Comparison of ENCODE assay signal across 8 cellular contexts in genomic region chr6:105992315-105992961, GRCh38.
DNase-seq lines count a peak whose midpoint lies in the region; ATAC-seq and TF ChIP-seq lines count a peak whose summit lies in the region.

No MANE protein-coding gene starts in this region.

- TF ChIP-seq EP300 in sigmoid colon (IDR thresholded peaks at IDR 0.05) = no peak

- H3K36me3 Mint-ChIP-seq in T-helper 2 cell treated with Interferon-gamma antibody and Interleukin-4, amounts not matched to agents 5 μg/mL and 100 μg/mL, for 36 hours (ENCODE audit: low read depth) = no peaks in the 10 kb centered on the region

- in situ Hi-C loops in GM13977 (cut with MboI; ENCODE audit: low pct_unique_long_range_greater_than_20kb, low sequenced_read_pairs, unreplicated experiment) = no loop called here

- WGBS in sigmoid colon, 2 donors = 3% methylated on average over 34 of the region's 34 CpGs

- peak overlapping the region; percentile 89 for H3K27ac Mint-ChIP-seq in T-helper 2 cell treated with Interferon-gamma antibody and Interleukin-4, amounts not matched to agents 5 μg/mL and 100 μg/mL, for 36 hours

- TF ChIP-seq POLR2A in sigmoid colon (IDR thresholded peaks at IDR 0.05) = no peak

- H3K4me3 Mint-ChIP-seq in T-helper 2 cell treated with Interferon-gamma antibody and Interleukin-4, amounts not matched to agents 5 μg/mL and 100 μg/mL, for 36 hours = peak overlapping the region; percentile 85

- DNase-seq in GM13977 (ENCODE audit: low spot score) = peak; percentile 96
- DNase-seq in NCI-H1105 treated with DMSO at 0.1 percent for 48 hours (lab: John Stamatoyannopoulos, UW) = peak; percentile 82
- DNase-seq in T-helper 2 cell treated with Interferon-gamma antibody and Interleukin-4, amounts not matched to agents 5 μg/mL and 100 μg/mL, for 36 hours (ENCODE audit: low spot score) = peak; percentile 90
- peak; percentile 92 for DNase-seq in astrocyte of the hippocampus (ENCODE audit: low read depth, low spot score)
- DNase-seq in hypothalamus (lab: John Stamatoyannopoulos, UW) = peak in 39 of 51 donors; percentile 7 to 68 (median 34)
- peak; percentile 84 for DNase-seq in sigmoid colon
- DNase-seq in NCI-H446 treated with DMSO at 0.1 percent for 48 hours (lab: John Stamatoyannopoulos, UW) = no peak

- H3K9me3 ChIP-seq in sigmoid colon = no peaks in the 10 kb centered on the region

- H3K36me3 ChIP-seq in sigmoid colon = no peaks in the 10 kb centered on the region

- H3K4me1 Mint-ChIP-seq in T-helper 2 cell treated with Interferon-gamma antibody and Interleukin-4, amounts not matched to agents 5 μg/mL and 100 μg/mL, for 36 hours (ENCODE audit: low read depth) = peaks cover 54% of the 10 kb centered on the region

- H3K4me3 ChIP-seq in sigmoid colon = peak overlapping the region; percentile 29 to 56 (median 46)

- H3K27ac ChIP-seq in sigmoid colon = peak overlapping the region in 2 of 4 donors; percentile 11 to 32

- peaks cover 46 to 100% (median 86%) of the 10 kb centered on the region in 3 donors for H3K27me3 ChIP-seq in sigmoid colon

- TF ChIP-seq CTCF in GM13977 (IDR thresholded peaks at IDR 0.05; ENCODE audit: extremely low read depth, insufficient read depth, missing control alignments) (no peak), sigmoid colon (IDR thresholded peaks at IDR 0.05) (no peak)

- H3K4me1 ChIP-seq in sigmoid colon = peaks cover 0 to 37% (median 32%) of the 10 kb centered on the region in 4 donors

- peak; percentile 91 for ATAC-seq in HG02642 (IDR thresholded peaks at IDR 0.05; ENCODE audit: poor library complexity, unreplicated experiment)

- H3K27me3 Mint-ChIP-seq in T-helper 2 cell treated with Interferon-gamma antibody and Interleukin-4, amounts not matched to agents 5 μg/mL and 100 μg/mL, for 36 hours (ENCODE audit: low read depth) = peaks cover 21% of the 10 kb centered on the region

- H3K9me3 Mint-ChIP-seq in T-helper 2 cell treated with Interferon-gamma antibody and Interleukin-4, amounts not matched to agents 5 μg/mL and 100 μg/mL, for 36 hours = no peaks in the 10 kb centered on the region

- intact Hi-C loops in sigmoid colon (cut with DNase I) = loop anchor here (5.0 to 10.0 kb wide), 3 partner anchors 388 to 1050 kb away; no protein-coding TSS in a partner anchor
